Comparison of ENCODE assay signal across 2 cellular contexts in genomic region chr15:66835558-66835878, GRCh38.
TF ChIP-seq lines count a peak whose summit lies in the region.

No MANE protein-coding gene starts in this region.

TF ChIP-seq in IMR-90, 13 proteins besides CTCF, POLR2A, EP300 and RAD21 (continued from another document):
- TF ChIP-seq, protein P1, sequence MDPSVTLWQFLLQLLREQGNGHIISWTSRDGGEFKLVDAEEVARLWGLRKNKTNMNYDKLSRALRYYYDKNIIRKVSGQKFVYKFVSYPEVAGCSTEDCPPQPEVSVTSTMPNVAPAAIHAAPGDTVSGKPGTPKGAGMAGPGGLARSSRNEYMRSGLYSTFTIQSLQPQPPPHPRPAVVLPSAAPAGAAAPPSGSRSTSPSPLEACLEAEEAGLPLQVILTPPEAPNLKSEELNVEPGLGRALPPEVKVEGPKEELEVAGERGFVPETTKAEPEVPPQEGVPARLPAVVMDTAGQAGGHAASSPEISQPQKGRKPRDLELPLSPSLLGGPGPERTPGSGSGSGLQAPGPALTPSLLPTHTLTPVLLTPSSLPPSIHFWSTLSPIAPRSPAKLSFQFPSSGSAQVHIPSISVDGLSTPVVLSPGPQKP (IDR thresholded peaks at IDR 0.05; ENCODE audit: borderline replicate concordance, low read depth, low read length): no peak
- TF ChIP-seq CHD1 (IDR thresholded peaks at IDR 0.05; ENCODE audit: low read depth, low read length): no peak
- no peak for TF ChIP-seq MXI1 (IDR thresholded peaks at IDR 0.05; ENCODE audit: borderline replicate concordance, low read depth, low read length)
- no peak for TF ChIP-seq NFE2L2 (IDR thresholded peaks at IDR 0.05; ENCODE audit: low read depth, low read length)
- no peak for TF ChIP-seq MAZ (IDR thresholded peaks at IDR 0.05; ENCODE audit: borderline replicate concordance, low read depth, low read length)
- no peak for TF ChIP-seq RFX5 (IDR thresholded peaks at IDR 0.05; ENCODE audit: low read depth, low read length)
- TF ChIP-seq USF2 (IDR thresholded peaks at IDR 0.05; ENCODE audit: low read depth, low read length): no peak
- TF ChIP-seq FOS (IDR thresholded peaks at IDR 0.05; ENCODE audit: low read depth, low read length): no peak

TF ChIP-seq in WTC11, 78 proteins besides CTCF, POLR2A, EP300 and RAD21 (continued from another document):
- TF ChIP-seq AFF4 (CRISPR knock-in tag; IDR thresholded peaks at IDR 0.05; ENCODE audit: borderline replicate concordance): no peak
- TF ChIP-seq, protein P2, sequence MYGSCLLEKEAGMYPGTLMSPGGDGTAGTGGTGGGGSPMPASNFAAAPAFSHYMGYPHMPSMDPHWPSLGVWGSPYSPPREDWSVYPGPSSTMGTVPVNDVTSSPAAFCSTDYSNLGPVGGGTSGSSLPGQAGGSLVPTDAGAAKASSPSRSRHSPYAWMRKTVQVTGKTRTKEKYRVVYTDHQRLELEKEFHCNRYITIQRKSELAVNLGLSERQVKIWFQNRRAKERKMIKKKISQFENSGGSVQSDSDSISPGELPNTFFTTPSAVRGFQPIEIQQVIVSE (CRISPR knock-in tag; IDR thresholded peaks at IDR 0.05; ENCODE audit: borderline replicate concordance): no peak
- no peak for TF ChIP-seq FOXK1 (CRISPR knock-in tag; IDR thresholded peaks at IDR 0.05)
TF ChIP-seq in WTC11: peak in this region for 0.
